Comparison of ENCODE assay signal across 6 cellular contexts in the genomic region with DNA sequence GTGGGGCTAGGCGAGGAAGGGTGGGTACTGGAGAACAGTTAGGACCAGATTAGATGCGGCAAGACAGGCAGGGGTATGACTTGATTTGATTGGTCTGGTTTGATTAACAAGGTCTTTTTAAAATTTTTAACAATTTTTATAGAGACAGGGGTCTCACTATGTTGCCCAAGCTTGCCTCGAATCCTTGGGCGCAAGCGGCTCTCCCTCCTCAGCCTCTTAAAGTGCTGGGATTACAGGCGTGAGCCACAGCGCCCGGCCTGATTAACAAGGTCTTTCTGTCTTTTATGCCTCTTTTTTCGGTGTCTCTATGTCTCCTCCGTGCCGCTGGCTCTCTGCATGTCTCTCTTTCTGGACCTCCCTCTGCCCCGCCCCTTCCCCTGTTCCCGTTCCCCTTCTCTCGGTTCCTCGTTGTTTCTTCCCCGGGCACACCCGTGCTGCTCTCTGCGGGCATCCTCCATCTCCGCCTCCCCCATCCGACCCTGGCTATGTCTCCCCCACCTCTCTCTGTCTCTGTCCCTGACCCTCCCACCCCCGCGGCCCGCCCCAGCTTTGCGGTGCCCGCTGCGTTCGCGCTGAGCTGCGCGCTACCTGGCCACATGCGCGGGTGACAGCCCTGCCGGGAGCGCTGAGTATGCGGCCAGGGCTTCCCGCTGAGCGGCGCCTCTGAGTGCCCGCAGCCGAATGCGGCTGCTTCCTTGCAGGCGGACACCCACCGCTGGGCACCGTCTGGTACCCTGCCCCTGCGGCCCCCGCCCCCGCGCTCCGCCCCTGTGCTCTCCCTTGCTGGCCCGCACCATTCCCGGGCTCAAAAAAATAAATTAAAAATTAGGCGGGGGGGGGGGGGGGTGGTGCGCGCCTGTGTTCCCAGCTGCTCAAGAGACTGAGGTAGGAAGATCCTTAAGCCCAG. TPM values are rescaled to one million over a fixed set of nuclear protein-coding genes. Genes with fewer than 3 reads are reported as not detected.
DNase-seq lines count a peak whose midpoint lies in the region; ATAC-seq and TF ChIP-seq lines count a peak whose summit lies in the region.

No MANE protein-coding gene starts in this region.

- H3K4me1 Mint-ChIP-seq in brain = peaks cover 8% of the 10 kb centered on the region

- H3K27ac ChIP-seq in neutrophil = no peak overlapping the region

- peaks cover 0 to 15% (median 3%) of the 10 kb centered on the region in 5 experiments for H3K9me3 Mint-ChIP-seq in brain

- peak overlapping the region in 4 of 5 experiments; percentile 77 to 92 (median 90) for H3K27ac Mint-ChIP-seq in brain

- H3K27me3 Mint-ChIP-seq in brain = peaks cover 67% of the 10 kb centered on the region

- peaks cover 81% of the 10 kb centered on the region for H3K27me3 ChIP-seq in neutrophil

- no peaks in the 10 kb centered on the region for H3K9me3 ChIP-seq in neutrophil

- H3K36me3 ChIP-seq in neutrophil = no peaks in the 10 kb centered on the region

- peak overlapping the region; percentile 42 to 50 for H3K4me3 ChIP-seq in neutrophil (ENCODE audit: low read depth in 1 of 2, low read length in 1 of 2)

- peak overlapping the region; percentile 83 to 90 (median 87) for H3K4me3 Mint-ChIP-seq in brain

- H3K4me1 ChIP-seq in neutrophil (ENCODE audit: control insufficient read depth in 1 of 2, insufficient read depth in 1 of 2, low read depth in 1 of 2, low read length in 1 of 2) = peaks cover 2 to 6% of the 10 kb centered on the region in 2 experiments

- no peak for TF ChIP-seq CTCF in brain (conservative IDR thresholded peaks at IDR 0.05)
- no peak for TF ChIP-seq CTCF in neutrophil (IDR thresholded peaks at IDR 0.05)

- DNase-seq in Daoy (ENCODE audit: low read depth) = peak; percentile 51
- peak; percentile 76 for DNase-seq in NCI-H345 (lab: John Stamatoyannopoulos, UW)
- no peak for DNase-seq in NCI-H187 treated with DMSO at 0.1 percent for 48 hours (lab: John Stamatoyannopoulos, UW)

- no peak for ATAC-seq in HG02885 (IDR thresholded peaks at IDR 0.05; ENCODE audit: poor library complexity, unreplicated experiment)

- no peaks in the 10 kb centered on the region for H3K36me3 Mint-ChIP-seq in brain

RNA-seq across cellular contexts. Expression of gene SDHAF1, which starts 8.1 kb away (rescaled TPM):
- total RNA-seq in Daoy (2014; rRNA removed; shearing (Covaris generic)) = 44.7 and 49.8 TPM in 2 replicates
- 27.7 TPM for polyA plus RNA-seq in brain (ENCODE audit: insufficient read depth, low read depth, low replicate concordance)

RNA-seq across cellular contexts. Expression of gene SYNE4, which starts 21.7 kb away (rescaled TPM):
- total RNA-seq in Daoy (2014; rRNA removed; shearing (Covaris generic)) = not detected in 2 replicates
- polyA plus RNA-seq in brain (ENCODE audit: insufficient read depth, low read depth, low replicate concordance) = 0.81 TPM

RNA-seq across cellular contexts. Expression of gene ALKBH6, which starts 27.1 kb away (rescaled TPM):
- 15.4 and 32.2 TPM in 2 replicates for total RNA-seq in Daoy (2014; rRNA removed; shearing (Covaris generic))
- polyA plus RNA-seq in brain (ENCODE audit: insufficient read depth, low read depth, low replicate concordance) = 17.7 TPM

RNA-seq across cellular contexts. Expression of gene CLIP3, which starts 45.8 kb away (rescaled TPM):
- 0.69 and 1.0 TPM in 2 replicates for total RNA-seq in Daoy (2014; rRNA removed; shearing (Covaris generic))
- polyA plus RNA-seq in brain (ENCODE audit: insufficient read depth, low read depth, low replicate concordance) = 319 TPM

RNA-seq across cellular contexts. Expression of gene LRFN3, which starts 50.7 kb away (rescaled TPM):
- 1.2 and 1.4 TPM in 2 replicates for total RNA-seq in Daoy (2014; rRNA removed; shearing (Covaris generic))
- 18.4 TPM for polyA plus RNA-seq in brain (ENCODE audit: insufficient read depth, low read depth, low replicate concordance)
